ENCODE assay signal across 1 cellular context in the genomic region with DNA sequence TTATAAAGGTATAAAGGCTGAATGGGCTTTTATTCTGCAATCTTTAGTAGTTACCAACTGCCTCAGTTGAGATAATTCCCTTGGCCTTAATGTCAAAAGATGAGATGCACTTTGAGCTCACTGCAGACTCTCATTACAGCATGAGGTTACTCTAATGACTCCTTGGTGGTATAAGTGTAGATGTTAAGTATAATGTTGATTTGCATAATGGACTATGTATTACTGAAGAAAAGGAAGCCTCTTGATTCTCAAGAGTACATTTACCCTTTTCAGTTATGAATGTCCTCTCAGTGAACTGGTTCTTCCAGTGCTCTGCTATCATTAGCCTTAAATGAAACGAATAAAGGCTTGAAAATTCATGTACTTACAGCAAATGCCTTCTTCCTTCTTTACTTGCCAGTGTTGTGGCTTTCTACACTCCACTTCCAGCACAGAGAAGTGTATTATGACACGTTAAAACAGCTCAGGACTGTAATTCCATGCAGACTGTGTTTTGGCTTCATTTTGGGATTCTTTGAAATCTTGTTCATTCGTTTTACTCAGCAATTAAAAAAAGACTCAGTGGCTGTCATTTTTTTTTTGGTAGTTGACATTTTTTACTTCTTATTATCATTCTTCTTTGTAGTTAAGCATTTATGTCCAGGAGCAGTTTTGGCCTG.
TF ChIP-seq lines count a peak whose summit lies in the region.

No MANE protein-coding gene starts in this region.

TF ChIP-seq in GM12878, 131 proteins besides CTCF, POLR2A, EP300 and RAD21 (continued from another document):
- TF ChIP-seq PAX8 (IDR thresholded peaks at IDR 0.05) (no peak), CREB1 (IDR thresholded peaks at IDR 0.05; ENCODE audit: low read depth) (no peak), TCF12 (IDR thresholded peaks at IDR 0.05; ENCODE audit: low read depth, low read length) (no peak), SMARCA5 (IDR thresholded peaks at IDR 0.05) (no peak), ZBED1 (IDR thresholded peaks at IDR 0.05; ENCODE audit: borderline replicate concordance) (no peak), NR2C2 (IDR thresholded peaks at IDR 0.05; ENCODE audit: borderline replicate concordance, control insufficient read depth, insufficient read length, low read depth) (no peak), ZNF217 (IDR thresholded peaks at IDR 0.05) (peak; percentile 44; the same call in 1 of the 2 replicates), ZNF384 (IDR thresholded peaks at IDR 0.05; ENCODE audit: borderline replicate concordance, low read depth, low read length) (no peak), RFX5 (IDR thresholded peaks at IDR 0.05; ENCODE audit: low read depth, low read length) (no peak), MEF2A (IDR thresholded peaks at IDR 0.05; ENCODE audit: insufficient read depth, low read depth, low read length) (no peak), BACH1 (IDR thresholded peaks at IDR 0.05; ENCODE audit: borderline replicate concordance) (no peak)
- TF ChIP-seq, protein P1, sequence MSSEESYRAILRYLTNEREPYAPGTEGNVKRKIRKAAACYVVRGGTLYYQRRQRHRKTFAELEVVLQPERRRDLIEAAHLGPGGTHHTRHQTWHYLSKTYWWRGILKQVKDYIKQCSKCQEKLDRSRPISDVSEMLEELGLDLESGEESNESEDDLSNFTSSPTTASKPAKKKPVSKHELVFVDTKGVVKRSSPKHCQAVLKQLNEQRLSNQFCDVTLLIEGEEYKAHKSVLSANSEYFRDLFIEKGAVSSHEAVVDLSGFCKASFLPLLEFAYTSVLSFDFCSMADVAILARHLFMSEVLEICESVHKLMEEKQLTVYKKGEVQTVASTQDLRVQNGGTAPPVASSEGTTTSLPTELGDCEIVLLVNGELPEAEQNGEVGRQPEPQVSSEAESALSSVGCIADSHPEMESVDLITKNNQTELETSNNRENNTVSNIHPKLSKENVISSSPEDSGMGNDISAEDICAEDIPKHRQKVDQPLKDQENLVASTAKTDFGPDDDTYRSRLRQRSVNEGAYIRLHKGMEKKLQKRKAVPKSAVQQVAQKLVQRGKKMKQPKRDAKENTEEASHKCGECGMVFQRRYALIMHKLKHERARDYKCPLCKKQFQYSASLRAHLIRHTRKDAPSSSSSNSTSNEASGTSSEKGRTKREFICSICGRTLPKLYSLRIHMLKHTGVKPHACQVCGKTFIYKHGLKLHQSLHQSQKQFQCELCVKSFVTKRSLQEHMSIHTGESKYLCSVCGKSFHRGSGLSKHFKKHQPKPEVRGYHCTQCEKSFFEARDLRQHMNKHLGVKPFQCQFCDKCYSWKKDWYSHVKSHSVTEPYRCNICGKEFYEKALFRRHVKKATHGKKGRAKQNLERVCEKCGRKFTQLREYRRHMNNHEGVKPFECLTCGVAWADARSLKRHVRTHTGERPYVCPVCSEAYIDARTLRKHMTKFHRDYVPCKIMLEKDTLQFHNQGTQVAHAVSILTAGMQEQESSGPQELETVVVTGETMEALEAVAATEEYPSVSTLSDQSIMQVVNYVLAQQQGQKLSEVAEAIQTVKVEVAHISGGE (CRISPR knock-in tag; IDR thresholded peaks at IDR 0.05): no peak
- TF ChIP-seq, protein P2, sequence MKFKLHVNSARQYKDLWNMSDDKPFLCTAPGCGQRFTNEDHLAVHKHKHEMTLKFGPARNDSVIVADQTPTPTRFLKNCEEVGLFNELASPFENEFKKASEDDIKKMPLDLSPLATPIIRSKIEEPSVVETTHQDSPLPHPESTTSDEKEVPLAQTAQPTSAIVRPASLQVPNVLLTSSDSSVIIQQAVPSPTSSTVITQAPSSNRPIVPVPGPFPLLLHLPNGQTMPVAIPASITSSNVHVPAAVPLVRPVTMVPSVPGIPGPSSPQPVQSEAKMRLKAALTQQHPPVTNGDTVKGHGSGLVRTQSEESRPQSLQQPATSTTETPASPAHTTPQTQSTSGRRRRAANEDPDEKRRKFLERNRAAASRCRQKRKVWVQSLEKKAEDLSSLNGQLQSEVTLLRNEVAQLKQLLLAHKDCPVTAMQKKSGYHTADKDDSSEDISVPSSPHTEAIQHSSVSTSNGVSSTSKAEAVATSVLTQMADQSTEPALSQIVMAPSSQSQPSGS (IDR thresholded peaks at IDR 0.05; ENCODE audit: low read length): no peak
- TF ChIP-seq, protein P3, sequence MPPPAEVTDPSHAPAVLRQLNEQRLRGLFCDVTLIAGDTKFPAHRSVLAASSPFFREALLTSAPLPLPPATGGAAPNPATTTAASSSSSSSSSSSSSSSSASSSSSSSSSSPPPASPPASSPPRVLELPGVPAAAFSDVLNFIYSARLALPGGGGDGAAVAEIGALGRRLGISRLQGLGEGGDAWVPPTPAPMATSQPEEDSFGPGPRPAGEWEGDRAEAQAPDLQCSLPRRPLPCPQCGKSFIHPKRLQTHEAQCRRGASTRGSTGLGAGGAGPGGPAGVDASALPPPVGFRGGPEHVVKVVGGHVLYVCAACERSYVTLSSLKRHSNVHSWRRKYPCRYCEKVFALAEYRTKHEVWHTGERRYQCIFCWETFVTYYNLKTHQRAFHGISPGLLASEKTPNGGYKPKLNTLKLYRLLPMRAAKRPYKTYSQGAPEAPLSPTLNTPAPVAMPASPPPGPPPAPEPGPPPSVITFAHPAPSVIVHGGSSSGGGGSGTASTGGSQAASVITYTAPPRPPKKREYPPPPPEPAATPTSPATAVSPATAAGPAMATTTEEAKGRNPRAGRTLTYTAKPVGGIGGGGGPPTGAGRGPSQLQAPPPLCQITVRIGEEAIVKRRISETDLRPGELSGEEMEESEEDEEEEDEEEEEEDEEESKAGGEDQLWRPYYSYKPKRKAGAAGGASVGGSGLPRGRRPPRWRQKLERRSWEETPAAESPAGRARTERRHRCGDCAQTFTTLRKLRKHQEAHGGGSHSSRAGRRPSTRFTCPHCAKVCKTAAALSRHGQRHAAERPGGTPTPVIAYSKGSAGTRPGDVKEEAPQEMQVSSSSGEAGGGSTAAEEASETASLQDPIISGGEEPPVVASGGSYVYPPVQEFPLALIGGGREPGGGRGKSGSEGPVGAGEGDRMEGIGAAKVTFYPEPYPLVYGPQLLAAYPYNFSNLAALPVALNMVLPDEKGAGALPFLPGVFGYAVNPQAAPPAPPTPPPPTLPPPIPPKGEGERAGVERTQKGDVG (CRISPR knock-in tag; IDR thresholded peaks at IDR 0.05): no peak
- TF ChIP-seq, protein P4, sequence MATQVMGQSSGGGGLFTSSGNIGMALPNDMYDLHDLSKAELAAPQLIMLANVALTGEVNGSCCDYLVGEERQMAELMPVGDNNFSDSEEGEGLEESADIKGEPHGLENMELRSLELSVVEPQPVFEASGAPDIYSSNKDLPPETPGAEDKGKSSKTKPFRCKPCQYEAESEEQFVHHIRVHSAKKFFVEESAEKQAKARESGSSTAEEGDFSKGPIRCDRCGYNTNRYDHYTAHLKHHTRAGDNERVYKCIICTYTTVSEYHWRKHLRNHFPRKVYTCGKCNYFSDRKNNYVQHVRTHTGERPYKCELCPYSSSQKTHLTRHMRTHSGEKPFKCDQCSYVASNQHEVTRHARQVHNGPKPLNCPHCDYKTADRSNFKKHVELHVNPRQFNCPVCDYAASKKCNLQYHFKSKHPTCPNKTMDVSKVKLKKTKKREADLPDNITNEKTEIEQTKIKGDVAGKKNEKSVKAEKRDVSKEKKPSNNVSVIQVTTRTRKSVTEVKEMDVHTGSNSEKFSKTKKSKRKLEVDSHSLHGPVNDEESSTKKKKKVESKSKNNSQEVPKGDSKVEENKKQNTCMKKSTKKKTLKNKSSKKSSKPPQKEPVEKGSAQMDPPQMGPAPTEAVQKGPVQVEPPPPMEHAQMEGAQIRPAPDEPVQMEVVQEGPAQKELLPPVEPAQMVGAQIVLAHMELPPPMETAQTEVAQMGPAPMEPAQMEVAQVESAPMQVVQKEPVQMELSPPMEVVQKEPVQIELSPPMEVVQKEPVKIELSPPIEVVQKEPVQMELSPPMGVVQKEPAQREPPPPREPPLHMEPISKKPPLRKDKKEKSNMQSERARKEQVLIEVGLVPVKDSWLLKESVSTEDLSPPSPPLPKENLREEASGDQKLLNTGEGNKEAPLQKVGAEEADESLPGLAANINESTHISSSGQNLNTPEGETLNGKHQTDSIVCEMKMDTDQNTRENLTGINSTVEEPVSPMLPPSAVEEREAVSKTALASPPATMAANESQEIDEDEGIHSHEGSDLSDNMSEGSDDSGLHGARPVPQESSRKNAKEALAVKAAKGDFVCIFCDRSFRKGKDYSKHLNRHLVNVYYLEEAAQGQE (IDR thresholded peaks at IDR 0.05; ENCODE audit: low read depth, low read length): no peak
- TF ChIP-seq, protein P5, sequence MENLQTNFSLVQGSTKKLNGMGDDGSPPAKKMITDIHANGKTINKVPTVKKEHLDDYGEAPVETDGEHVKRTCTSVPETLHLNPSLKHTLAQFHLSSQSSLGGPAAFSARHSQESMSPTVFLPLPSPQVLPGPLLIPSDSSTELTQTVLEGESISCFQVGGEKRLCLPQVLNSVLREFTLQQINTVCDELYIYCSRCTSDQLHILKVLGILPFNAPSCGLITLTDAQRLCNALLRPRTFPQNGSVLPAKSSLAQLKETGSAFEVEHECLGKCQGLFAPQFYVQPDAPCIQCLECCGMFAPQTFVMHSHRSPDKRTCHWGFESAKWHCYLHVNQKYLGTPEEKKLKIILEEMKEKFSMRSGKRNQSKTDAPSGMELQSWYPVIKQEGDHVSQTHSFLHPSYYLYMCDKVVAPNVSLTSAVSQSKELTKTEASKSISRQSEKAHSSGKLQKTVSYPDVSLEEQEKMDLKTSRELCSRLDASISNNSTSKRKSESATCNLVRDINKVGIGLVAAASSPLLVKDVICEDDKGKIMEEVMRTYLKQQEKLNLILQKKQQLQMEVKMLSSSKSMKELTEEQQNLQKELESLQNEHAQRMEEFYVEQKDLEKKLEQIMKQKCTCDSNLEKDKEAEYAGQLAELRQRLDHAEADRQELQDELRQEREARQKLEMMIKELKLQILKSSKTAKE (IDR thresholded peaks at IDR 0.05; ENCODE audit: low read depth, poor library complexity, severe bottlenecking): no peak
- TF ChIP-seq, protein P6, sequence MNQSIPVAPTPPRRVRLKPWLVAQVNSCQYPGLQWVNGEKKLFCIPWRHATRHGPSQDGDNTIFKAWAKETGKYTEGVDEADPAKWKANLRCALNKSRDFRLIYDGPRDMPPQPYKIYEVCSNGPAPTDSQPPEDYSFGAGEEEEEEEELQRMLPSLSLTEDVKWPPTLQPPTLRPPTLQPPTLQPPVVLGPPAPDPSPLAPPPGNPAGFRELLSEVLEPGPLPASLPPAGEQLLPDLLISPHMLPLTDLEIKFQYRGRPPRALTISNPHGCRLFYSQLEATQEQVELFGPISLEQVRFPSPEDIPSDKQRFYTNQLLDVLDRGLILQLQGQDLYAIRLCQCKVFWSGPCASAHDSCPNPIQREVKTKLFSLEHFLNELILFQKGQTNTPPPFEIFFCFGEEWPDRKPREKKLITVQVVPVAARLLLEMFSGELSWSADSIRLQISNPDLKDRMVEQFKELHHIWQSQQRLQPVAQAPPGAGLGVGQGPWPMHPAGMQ (IDR thresholded peaks at IDR 0.05; ENCODE audit: borderline replicate concordance): no peak
